Comparison of ENCODE assay signal across 8 cellular contexts in genomic region chr1:215992620-215993019, GRCh38.
DNase-seq lines count a peak whose midpoint lies in the region; ATAC-seq and TF ChIP-seq lines count a peak whose summit lies in the region.

No MANE protein-coding gene starts in this region.

- peaks cover 13% of the 10 kb centered on the region for H3K4me1 Mint-ChIP-seq in Caco-2 (ENCODE audit: low read depth, unreplicated experiment)

- TF ChIP-seq CTCF in Caco-2 (IDR thresholded peaks at IDR 0.05; ENCODE audit: insufficient read depth in 1 of 2, low read depth in 1 of 2, low read length in 1 of 2, severe bottlenecking in 1 of 2, unreplicated experiment in 1 of 2) (peak; percentile 23 to 35), epithelial cell of esophagus (IDR thresholded peaks at IDR 0.05; ENCODE audit: insufficient read depth, low read depth, low read length, missing control alignments) (peak; percentile 47), upper lobe of right lung (IDR thresholded peaks at IDR 0.05) (peak; percentile 4), stomach (IDR thresholded peaks at IDR 0.05) (no peak)

- H3F3A ChIP-seq in GM23248 (ENCODE audit: insufficient read depth) = no peaks in the 10 kb centered on the region

- POLR2A ChIA-PET in Caco-2 (lab: Charles Lee) = no interaction called here

- no peak overlapping the region for H3K9ac ChIP-seq in GM23248

- H3K27me3 Mint-ChIP-seq in Caco-2 (ENCODE audit: insufficient read depth, unreplicated experiment) = no peaks in the 10 kb centered on the region

- TF ChIP-seq POLR2A in stomach (IDR thresholded peaks at IDR 0.05) = no peak

- H4K20me1 ChIP-seq in GM23248 (ENCODE audit: insufficient read depth) = no peaks in the 10 kb centered on the region

- no peak for ATAC-seq in upper lobe of right lung

- H3K27ac ChIP-seq in GM23248 (no peak overlapping the region), upper lobe of right lung (no peak overlapping the region), stomach (no peak overlapping the region)

- H3K4me3 ChIP-seq in Caco-2 (ENCODE audit: low read depth, low read length) (no peak overlapping the region), GM23248 (no peak overlapping the region), epithelial cell of esophagus (ENCODE audit: low read length) (no peak overlapping the region), upper lobe of right lung (no peak overlapping the region), stomach (no peak overlapping the region)

- TF ChIP-seq EP300 in stomach (IDR thresholded peaks at IDR 0.05) = no peak

- DNase-seq in Caco-2 (peak in 1 of 2 experiments; percentile 24), GM23248 (peak; percentile 55), NCI-H446 (lab: John Stamatoyannopoulos, UW) (peak; percentile 35 to 65), epithelial cell of esophagus (ENCODE audit: low read depth) (peak; percentile 22), upper lobe of right lung (no peak), stomach (no peak), NCI-H2029 treated with DMSO at 0.1 percent for 48 hours (lab: John Stamatoyannopoulos, UW) (no peak)
- DNase-seq in activated CD4-positive, CD25-positive, alpha-beta regulatory T cell (lab: John Stamatoyannopoulos, UW) = no peak

- H3K9me3 ChIP-seq in Caco-2 = no peaks in the 10 kb centered on the region
- no peaks in the 10 kb centered on the region for H3K9me3 ChIP-seq in GM23248 (ENCODE audit: low read depth)
- H3K9me3 ChIP-seq in upper lobe of right lung = no peaks in the 10 kb centered on the region
- no peaks in the 10 kb centered on the region for H3K9me3 ChIP-seq in stomach

- no peaks in the 10 kb centered on the region for H3K9me3 Mint-ChIP-seq in Caco-2 (ENCODE audit: unreplicated experiment)

- intact Hi-C loops in Caco-2 (cut with micrococcal nuclease; ENCODE audit: unreplicated experiment) = loop anchor here (1.0 to 10.0 kb wide), 4 partner anchors 105 to 572 kb away; no protein-coding TSS in a partner anchor
- intact Hi-C loops in upper lobe of right lung (cut with DNase I) = no loop called here
- intact Hi-C loops in stomach (cut with DNase I; ENCODE audit: low total_unique reads) = no loop called here

- no TSS peak for BruUV-seq in Caco-2 (replicated peaks; lab: Mats Ljungman, UMichigan)

- H3K9me2 ChIP-seq in GM23248 (ENCODE audit: insufficient read depth) = no peaks in the 10 kb centered on the region

- H3K4me3 Mint-ChIP-seq in Caco-2 (ENCODE audit: unreplicated experiment) = no peak overlapping the region

- no peaks in the 10 kb centered on the region for H3K36me3 Mint-ChIP-seq in Caco-2 (ENCODE audit: insufficient read depth, unreplicated experiment)

- H3K4me1 ChIP-seq in Caco-2 (no peaks in the 10 kb centered on the region), GM23248 (ENCODE audit: insufficient read depth) (no peaks in the 10 kb centered on the region), upper lobe of right lung (no peaks in the 10 kb centered on the region), stomach (no peaks in the 10 kb centered on the region)

- H3K36me3 ChIP-seq in Caco-2 (ENCODE audit: control insufficient read depth, insufficient read depth, low read length) = no peaks in the 10 kb centered on the region
- no peaks in the 10 kb centered on the region for H3K36me3 ChIP-seq in GM23248 (ENCODE audit: low read depth)
- no peaks in the 10 kb centered on the region for H3K36me3 ChIP-seq in upper lobe of right lung
- no peaks in the 10 kb centered on the region for H3K36me3 ChIP-seq in stomach

- in situ Hi-C loops in GM23248 (cut with MboI) = no loop called here

- no peaks in the 10 kb centered on the region for H3K79me2 ChIP-seq in GM23248 (ENCODE audit: insufficient read depth)

- no peak overlapping the region for H3K4me2 ChIP-seq in GM23248 (ENCODE audit: unreplicated experiment)

- H2AFZ ChIP-seq in GM23248 = no peak overlapping the region

- H3K27me3 ChIP-seq in Caco-2 (replicated peaks; ENCODE audit: control insufficient read depth, insufficient read depth, low read length) (no peaks in the 10 kb centered on the region), GM23248 (replicated peaks; ENCODE audit: insufficient read depth) (no peaks in the 10 kb centered on the region; the same call in 1 of the 2 replicates), upper lobe of right lung (no peaks in the 10 kb centered on the region), stomach (no peaks in the 10 kb centered on the region)

- WGBS in GM23248 (ENCODE audit: low coverage in 1 of 2, low lambda C conversion rate in 2 of 2, missing lambda C conversion rate in 2 of 2), 2 experiments = 2% methylated on average over 3 of the region's 3 CpGs
- 3 to 20% (median 6%) methylated on average over 3 of the region's 3 CpGs for WGBS in stomach, 5 donors

- no peak overlapping the region for H3K27ac Mint-ChIP-seq in Caco-2 (ENCODE audit: unreplicated experiment)

- CTCF ChIA-PET in Caco-2 (lab: Charles Lee) = no interaction called here

Comparison
In these comparisons a context has a peak if more than half of its experiments do, and no peak if none do; other contexts are left out.
1. DNase-seq: peak in GM23248 (single experiment), NCI-H446 (2 of 2) and epithelial cell of esophagus (single experiment); none in upper lobe of right lung (single experiment), stomach (single experiment), NCI-H2029 treated with DMSO at 0.1 percent for 48 hours (single experiment) and activated CD4-positive, CD25-positive, alpha-beta regulatory T cell (0 of 4).
2. CTCF ChIP-seq: peak in Caco-2 (2 of 2), epithelial cell of esophagus (single experiment) and upper lobe of right lung (single experiment); none in stomach (0 of 7).